ENCODE assay signal across 22 cellular contexts in genomic region chr19:19276386-19276785, GRCh38. TPM values are rescaled to one million over a fixed set of nuclear protein-coding genes. Genes with fewer than 3 reads are reported as not detected.
DNase-seq lines count a peak whose midpoint lies in the region; ATAC-seq and TF ChIP-seq lines count a peak whose summit lies in the region.
"Had no signal": no experiment of that assay in that cellular context is flagged by ENCODE, and none has a peak within 500 bp of the region (broad histone marks: within the 10 kb centered on the region; RNA-seq: fewer than 3 reads in every experiment).

No MANE protein-coding gene starts in this region.

- intact Hi-C loops in MCF 10A (cut with micrococcal nuclease): no loop called here

- H3K18ac ChIP-seq in mesenchymal stem cell (ENCODE audit: low read depth in 1 of 2, low read length in 2 of 2): peak overlapping the region in 1 of 2 experiments; percentile 82

- no peak overlapping the region for H3K14ac ChIP-seq in mesenchymal stem cell (ENCODE audit: low read length in 2 of 2)

- H3K4me3 ChIP-seq in ACC112 (ENCODE audit: low read depth, low read length) (no peak overlapping the region), GM23248 (no peak overlapping the region), cardiac fibroblast (replicated peaks in 1 of 2; ENCODE audit: low read depth in 2 of 2, low read length in 2 of 2) (no peak overlapping the region), mesenchymal stem cell (ENCODE audit: insufficient read depth in 1 of 2, low read depth in 1 of 2, low read length in 2 of 2) (no peak overlapping the region)
- H3K4me3 ChIP-seq: A549 had no signal

- no peak overlapping the region for H3K27ac Mint-ChIP-seq in MCF 10A (ENCODE audit: low read depth, unreplicated experiment)
- H3K27ac Mint-ChIP-seq: activated T-helper 17 cell treated with anti-CD3 and anti-CD28 coated beads, Interleukin-2, amount 50 U/mL, for 72 hours; CD8-positive, alpha-beta memory T cell; endodermal cell; stimulated activated effector memory CD8-positive, alpha-beta T cell treated with anti-CD3 and anti-CD28 coated beads, Interleukin-12 subunit alpha, Interleukin-12 subunit beta, amount 100 ng/mL, for 72 hours had no signal

- BruUV-seq in MCF 10A (replicated peaks; lab: Mats Ljungman, UMichigan): no TSS peak

- H3K36me3 ChIP-seq in ACC112 (ENCODE audit: insufficient read depth, low read length) (no peaks in the 10 kb centered on the region), GM23248 (ENCODE audit: low read depth) (no peaks in the 10 kb centered on the region), mesenchymal stem cell (ENCODE audit: control insufficient read depth in 1 of 2, insufficient read depth in 2 of 2, low read depth in 1 of 2, low read length in 2 of 2) (peaks cover 54 to 62% of the 10 kb centered on the region in 2 experiments)

- peak; percentile 30 for DNase-seq in GM23248
- peak; percentile 80 to 85 for DNase-seq in cardiac fibroblast (ENCODE audit: low read depth in 2 of 2)
- DNase-seq in mesenchymal stem cell: peak; percentile 88
- DNase-seq in MCF 10A (ENCODE audit: unreplicated experiment): no peak
- DNase-seq in SK-N-DZ (ENCODE audit: low spot score): no peak
- DNase-seq in NCI-H1048 (lab: John Stamatoyannopoulos, UW): no peak
- DNase-seq: activated CD4-positive, CD25-positive, alpha-beta regulatory T cell treated with anti-CD3 and anti-CD28 coated beads, Interleukin-2, amount 50 U/mL, for 72 hours; CD8-positive, alpha-beta memory T cell; cerebellar nuclear complex; DMS79 treated with DMSO at 0.1 percent for 48 hours; endodermal cell; left cardiac atrium; NCI-H1694 treated with DMSO at 0.1 percent for 48 hours; NCI-H2227 treated with DMSO at 0.1 percent for 48 hours; NCI-H82; PC-3; stimulated activated CD4-positive, alpha-beta T cell treated with anti-CD3 and anti-CD28 coated beads, Interleukin-15, amount 100 ng/mL, for 24 hours had no signal

- H3K79me2 ChIP-seq in ACC112 (ENCODE audit: control insufficient read depth, insufficient read depth, low read length, unreplicated experiment) (no peaks in the 10 kb centered on the region), GM23248 (ENCODE audit: insufficient read depth) (no peaks in the 10 kb centered on the region)

- H3K9me3 ChIP-seq in GM23248 (ENCODE audit: low read depth) (no peaks in the 10 kb centered on the region), mesenchymal stem cell (ENCODE audit: control insufficient read depth, low read length) (no peaks in the 10 kb centered on the region)
- H3K9me3 ChIP-seq: A549 had no signal

- POLR2A ChIA-PET in MCF 10A (lab: Yijun Ruan, JAX): interaction anchor here (0.5 kb wide), 1 partner anchor 28 kb away, joined by 3 read pairs; no protein-coding TSS in a partner anchor

- H3K27me3 Mint-ChIP-seq in MCF 10A (ENCODE audit: insufficient read depth, unreplicated experiment): peaks cover 11% of the 10 kb centered on the region

- H3K27me3 ChIP-seq in ACC112 (ENCODE audit: insufficient read depth, low read length) (no peaks in the 10 kb centered on the region), GM23248 (replicated peaks; ENCODE audit: insufficient read depth) (no peaks in the 10 kb centered on the region), mesenchymal stem cell (ENCODE audit: control insufficient read depth in 1 of 2, insufficient read depth in 1 of 2, low read length in 2 of 2) (peaks cover 0 to 19% of the 10 kb centered on the region in 2 experiments)

- no peak overlapping the region for H2BK120ac ChIP-seq in mesenchymal stem cell (ENCODE audit: low read depth, low read length)

- no peak overlapping the region for H4K91ac ChIP-seq in mesenchymal stem cell (ENCODE audit: low read length)

- peaks cover 8% of the 10 kb centered on the region for H3K4me1 ChIP-seq in ACC112 (ENCODE audit: control insufficient read depth, insufficient read depth, low read length, unreplicated experiment)
- no peaks in the 10 kb centered on the region for H3K4me1 ChIP-seq in GM23248 (ENCODE audit: insufficient read depth)
- H3K4me1 ChIP-seq in mesenchymal stem cell (ENCODE audit: control insufficient read depth, insufficient read depth, low read depth, low read length): peaks cover 58% of the 10 kb centered on the region
- H3K4me1 ChIP-seq: A549 had no signal

- H3K27ac ChIP-seq in ACC112 (ENCODE audit: low read depth, low read length) (peak overlapping the region; percentile 32; the same call in 1 of the 2 replicates), GM23248 (no peak overlapping the region), mesenchymal stem cell (ENCODE audit: low read length, poor library complexity, severe bottlenecking) (peak overlapping the region; percentile 81)
- H3K27ac ChIP-seq: A549 had no signal

- H3K4me3 Mint-ChIP-seq in MCF 10A (ENCODE audit: unreplicated experiment): no peak overlapping the region
- H3K4me3 Mint-ChIP-seq: activated T-helper 17 cell treated with anti-CD3 and anti-CD28 coated beads, Interleukin-2, amount 50 U/mL, for 72 hours; CD8-positive, alpha-beta memory T cell; endodermal cell; stimulated activated effector memory CD8-positive, alpha-beta T cell treated with anti-CD3 and anti-CD28 coated beads, Interleukin-12 subunit alpha, Interleukin-12 subunit beta, amount 100 ng/mL, for 72 hours had no signal

- 74 to 78% methylated on average over 12 of the region's 12 CpGs for WGBS in GM23248 (ENCODE audit: low coverage in 1 of 2, low lambda C conversion rate in 2 of 2, missing lambda C conversion rate in 2 of 2), 2 experiments
- WGBS in mesenchymal stem cell: 43% methylated on average over 12 of the region's 12 CpGs

- no peak overlapping the region for H2BK15ac ChIP-seq in mesenchymal stem cell (ENCODE audit: low read depth, poor library complexity, severe bottlenecking)

- H3K23ac ChIP-seq in mesenchymal stem cell (ENCODE audit: low read length in 2 of 2): no peak overlapping the region

- H2AK5ac ChIP-seq in mesenchymal stem cell (ENCODE audit: low read length, severe bottlenecking): no peak overlapping the region

- peaks cover 42% of the 10 kb centered on the region for H3K36me3 Mint-ChIP-seq in MCF 10A (ENCODE audit: insufficient read depth, unreplicated experiment)

- peaks cover 6% of the 10 kb centered on the region for H3K79me1 ChIP-seq in mesenchymal stem cell (replicated peaks; ENCODE audit: low read length, poor library complexity, severe bottlenecking)

- H2BK12ac ChIP-seq in mesenchymal stem cell (ENCODE audit: low read length in 2 of 2): no peak overlapping the region

- TF ChIP-seq CTCF in cardiac fibroblast (IDR thresholded peaks at IDR 0.05; ENCODE audit: low read depth, low read length): no peak
- no peak for TF ChIP-seq CTCF in MCF 10A (IDR thresholded peaks at IDR 0.05; ENCODE audit: unreplicated experiment)

- H3K9ac ChIP-seq in GM23248: no peak overlapping the region
- H3K9ac ChIP-seq in mesenchymal stem cell (ENCODE audit: low read length): no peak overlapping the region

- no peak for ATAC-seq in HG02884 (IDR thresholded peaks at IDR 0.05; ENCODE audit: unreplicated experiment)
- ATAC-seq: A549; activated T-helper 17 cell treated with anti-CD3 and anti-CD28 coated beads, Interleukin-2, amount 50 U/mL, for 72 hours; left cardiac atrium; PC-3; stimulated activated effector memory CD8-positive, alpha-beta T cell treated with anti-CD3 and anti-CD28 coated beads, Interleukin-12 subunit alpha, Interleukin-12 subunit beta, amount 100 ng/mL, for 72 hours had no signal

- no peak overlapping the region for H3K4me2 ChIP-seq in GM23248 (ENCODE audit: unreplicated experiment)
- no peak overlapping the region for H3K4me2 ChIP-seq in mesenchymal stem cell (ENCODE audit: low read length, poor library complexity, severe bottlenecking)
- H3K4me2 ChIP-seq: A549 had no signal

- H4K8ac ChIP-seq in mesenchymal stem cell (ENCODE audit: low read length): peak overlapping the region; percentile 33

- H3K9me2 ChIP-seq in GM23248 (ENCODE audit: insufficient read depth): no peaks in the 10 kb centered on the region

- CTCF ChIA-PET in MCF 10A (lab: Yijun Ruan, JAX): no interaction called here

- no peak overlapping the region for H2AFZ ChIP-seq in ACC112 (ENCODE audit: low read length, unreplicated experiment)
- H2AFZ ChIP-seq in GM23248: no peak overlapping the region
- no peak overlapping the region for H2AFZ ChIP-seq in mesenchymal stem cell (ENCODE audit: low read depth, low read length)

- in situ Hi-C loops in GM23248 (cut with MboI): no loop called here

- H3K4me1 Mint-ChIP-seq in MCF 10A (ENCODE audit: insufficient read depth, unreplicated experiment): no peaks in the 10 kb centered on the region

- H4K20me1 ChIP-seq in GM23248 (ENCODE audit: insufficient read depth): no peaks in the 10 kb centered on the region

- no peak overlapping the region for H3K4ac ChIP-seq in mesenchymal stem cell (ENCODE audit: low read depth in 1 of 2, low read length in 2 of 2)

- no peaks in the 10 kb centered on the region for H3K9me3 Mint-ChIP-seq in MCF 10A (ENCODE audit: unreplicated experiment)
- H3K9me3 Mint-ChIP-seq: activated T-helper 17 cell treated with anti-CD3 and anti-CD28 coated beads, Interleukin-2, amount 50 U/mL, for 72 hours; CD8-positive, alpha-beta memory T cell; endodermal cell; stimulated activated effector memory CD8-positive, alpha-beta T cell treated with anti-CD3 and anti-CD28 coated beads, Interleukin-12 subunit alpha, Interleukin-12 subunit beta, amount 100 ng/mL, for 72 hours had no signal

- H2BK5ac ChIP-seq in mesenchymal stem cell (ENCODE audit: low read depth, low read length, poor library complexity, severe bottlenecking): no peak overlapping the region

- no peaks in the 10 kb centered on the region for H3F3A ChIP-seq in GM23248 (ENCODE audit: insufficient read depth)

RNA-seq across cellular contexts. Expression of gene TM6SF2, which starts 3.3 kb away (rescaled TPM):
- 1.9 and 5.7 TPM in 2 replicates for total RNA-seq in GM23248 (2014; rRNA removed; shearing (Covaris generic))
- 2.1 and 4.0 TPM in 2 replicates for polyA plus RNA-seq in GM23248 (2016; fragmentation: Nextera tagmentation; extraction: Ambion mirVana)
- 3.2 TPM for polyA plus RNA-seq in mesenchymal stem cell (2013, experiment 1 of 2)
- polyA plus RNA-seq in mesenchymal stem cell (2013, experiment 2 of 2): 3.1 TPM
- not detected in 2 replicates for total RNA-seq in MCF 10A (2022)
- 1.8 and 2.3 TPM in 2 replicates for polyA plus RNA-seq in SK-N-DZ (2014; cell fraction: cytosol; rRNA removed)
- polyA plus RNA-seq in SK-N-DZ (2014; cell fraction: nucleus; rRNA removed): 5.1 and 6.0 TPM in 2 replicates
- total RNA-seq: activated T-helper 17 cell treated with anti-CD3 and anti-CD28 coated beads, Interleukin-2, amount 50 U/mL, for 72 hours; CD8-positive, alpha-beta memory T cell; PC-3 had no signal
- polyA plus RNA-seq: CD8-positive, alpha-beta memory T cell had no signal

RNA-seq across cellular contexts. Expression of gene SUGP1, which starts 43.9 kb away (rescaled TPM):
- total RNA-seq in GM23248 (2014; rRNA removed; shearing (Covaris generic)): 25.6 and 26.6 TPM in 2 replicates
- polyA plus RNA-seq in GM23248 (2016; fragmentation: Nextera tagmentation; extraction: Ambion mirVana): 50.5 and 55.6 TPM in 2 replicates
- 35.7 TPM for polyA plus RNA-seq in mesenchymal stem cell (2013, experiment 1 of 2)
- polyA plus RNA-seq in mesenchymal stem cell (2013, experiment 2 of 2): 31.6 TPM
- 46.0 and 51.1 TPM in 2 replicates for total RNA-seq in MCF 10A (2022)
- polyA plus RNA-seq in SK-N-DZ (2014; cell fraction: cytosol; rRNA removed): 32.4 and 41.2 TPM in 2 replicates
- 144 and 159 TPM in 2 replicates for polyA plus RNA-seq in SK-N-DZ (2014; cell fraction: nucleus; rRNA removed)

RNA-seq across cellular contexts. Expression of gene MAU2, which starts 44.2 kb away (rescaled TPM):
- 25.4 and 25.7 TPM in 2 replicates for total RNA-seq in GM23248 (2014; rRNA removed; shearing (Covaris generic))
- polyA plus RNA-seq in GM23248 (2016; fragmentation: Nextera tagmentation; extraction: Ambion mirVana): 22.2 and 23.0 TPM in 2 replicates
- polyA plus RNA-seq in mesenchymal stem cell (2013, experiment 1 of 2): 15.4 TPM
- 16.1 TPM for polyA plus RNA-seq in mesenchymal stem cell (2013, experiment 2 of 2)
- total RNA-seq in MCF 10A (2022): 50.1 and 55.9 TPM in 2 replicates
- polyA plus RNA-seq in SK-N-DZ (2014; cell fraction: cytosol; rRNA removed): 24.8 and 30.3 TPM in 2 replicates
- 51.3 and 91.0 TPM in 2 replicates for polyA plus RNA-seq in SK-N-DZ (2014; cell fraction: nucleus; rRNA removed)

Comparison
In these comparisons a context has a peak if more than half of its experiments do, and no peak if none do; other contexts are left out.
1. DNase-seq: peak in GM23248 (single experiment), cardiac fibroblast (2 of 2) and mesenchymal stem cell (single experiment); none in MCF 10A (single experiment), SK-N-DZ (single experiment) and NCI-H1048 (single experiment).